28 cellular contexts compared by ENCODE assay signal in genomic region chr21:36034211-36034913, GRCh38.
"Had no signal": no experiment of that assay in that cellular context is flagged by ENCODE, and none has a peak within 500 bp of the region (broad histone marks: within the 10 kb centered on the region; RNA-seq: fewer than 3 reads in every experiment).

No MANE protein-coding gene starts in this region.

- H3K4me1 ChIP-seq: left lung, lower lobe of right lung, parathyroid adenoma, uterus had no signal

- H3K27ac ChIP-seq: brain microvascular endothelial cell, coronary artery, dorsolateral prefrontal cortex, heart left ventricle, left lung, lower lobe of right lung, parathyroid adenoma, skin epidermis, thoracic aorta, uterus, WERI-Rb-1 had no signal

- H2AFZ ChIP-seq: parathyroid adenoma had no signal

- H3K4me3 ChIP-seq: coronary artery, dorsolateral prefrontal cortex, heart left ventricle, left lung, lower lobe of right lung, mucosa of descending colon, skin epidermis, thoracic aorta, uterus had no signal

- H3K79me2 ChIP-seq: parathyroid adenoma had no signal

- DNase-seq: activated CD4-positive, alpha-beta T cell treated with anti-CD3 and anti-CD28 coated beads, Interleukin-2, amount 50 U/mL, for 1 hour; activated CD4-positive, CD25-positive, alpha-beta regulatory T cell treated with anti-CD3 and anti-CD28 coated beads, Interleukin-2, amount 50 U/mL, for 72 hours; activated CD8-positive, alpha-beta T cell treated with anti-CD3 and anti-CD28 coated beads for 36 hours; activated gamma-delta T cell treated with Interleukin-2 at 50 U/mL for 16 hours; activated naive CD4-positive, alpha-beta T cell treated with anti-CD3 and anti-CD28 coated beads, Interleukin-2, amount 50 U/mL, for 16 hours; activated T-cell treated with anti-CD3 and anti-CD28 coated beads, Interleukin-2, amount 50 U/mL, for 4 hours; amniotic stem cell; brain microvascular endothelial cell; dorsolateral prefrontal cortex; effector memory CD4-positive, alpha-beta T cell; erythroblast; heart left ventricle; left lung; lower lobe of right lung; mucosa of descending colon; naive B cell; nucleus accumbens; stimulated activated CD4-positive, alpha-beta T cell treated with anti-CD3 and anti-CD28 coated beads, Interleukin-12 subunit alpha, Interleukin-12 subunit beta, amount 100 ng/mL, for 4 hours; stimulated activated CD4-positive, alpha-beta T cell treated with anti-CD3 and anti-CD28 coated beads, Interleukin-4, amount 100 ng/mL, for 1 hour; stimulated activated naive CD8-positive, alpha-beta T cell treated with anti-CD3 and anti-CD28 coated beads, Interleukin-15, Interleukin-2, amounts not matched to agents 100 U/mL and 50 U/mL, for 24 hours; T-helper 17 cell; T1000; uterus; WERI-Rb-1 had no signal

- H3K9ac ChIP-seq: parathyroid adenoma had no signal

- H3K27me3 ChIP-seq: brain microvascular endothelial cell, dorsolateral prefrontal cortex, heart left ventricle, left lung, uterus had no signal

- H3K9me3 ChIP-seq: heart left ventricle, left lung, lower lobe of right lung, mucosa of descending colon, thoracic aorta, uterus had no signal

- H3K36me3 ChIP-seq: uterus had no signal
